Comparison of ENCODE assay signal across 1 cellular context in genomic region chr7:102572320-102573245, GRCh38.
TF ChIP-seq lines count a peak whose summit lies in the region.

Gene POLR2J3 (minus strand): TSS chr7:102572583. CDS start chr7:102572521, 62 bp downstream.

TF ChIP-seq in endothelial cell of umbilical vein, 7 proteins besides CTCF, POLR2A, EP300 and RAD21:
- TF ChIP-seq POLR2AphosphoS5 (IDR thresholded peaks at IDR 0.05; ENCODE audit: insufficient read depth, low read depth, low read length), result peak; percentile 70
